In the genomic region with DNA sequence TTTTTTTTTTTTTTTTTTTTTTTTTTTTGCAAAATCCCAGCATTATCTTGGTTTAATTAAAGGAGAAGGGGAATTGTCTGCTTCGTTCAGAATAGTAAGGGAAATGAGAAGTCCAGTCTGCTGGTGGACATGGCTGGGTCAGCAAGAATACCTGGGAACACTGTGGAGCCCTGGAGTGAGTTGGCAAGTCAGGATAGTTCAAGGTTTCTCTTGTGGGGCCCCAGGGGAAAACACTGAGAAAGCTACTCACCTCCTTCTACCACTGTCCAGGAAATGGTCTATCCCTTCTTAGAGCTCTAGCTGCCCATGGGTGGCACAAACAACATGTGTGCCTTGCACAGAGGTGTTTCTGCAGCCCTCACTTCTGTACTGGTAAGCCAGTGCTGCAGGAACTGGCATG, we compare ENCODE assay signal across 1 cellular context.
TF ChIP-seq lines count a peak whose summit lies in the region.

No MANE protein-coding gene starts in this region.

TF ChIP-seq in IMR-90, 13 proteins besides CTCF, POLR2A, EP300 and RAD21:
- TF ChIP-seq SMC3 (IDR thresholded peaks at IDR 0.05; ENCODE audit: low read depth, low read length) (no peak), RCOR1 (IDR thresholded peaks at IDR 0.05; ENCODE audit: insufficient replicate concordance, low read length) (no peak), RFX5 (IDR thresholded peaks at IDR 0.05; ENCODE audit: low read depth, low read length) (no peak)
- TF ChIP-seq, protein P1, sequence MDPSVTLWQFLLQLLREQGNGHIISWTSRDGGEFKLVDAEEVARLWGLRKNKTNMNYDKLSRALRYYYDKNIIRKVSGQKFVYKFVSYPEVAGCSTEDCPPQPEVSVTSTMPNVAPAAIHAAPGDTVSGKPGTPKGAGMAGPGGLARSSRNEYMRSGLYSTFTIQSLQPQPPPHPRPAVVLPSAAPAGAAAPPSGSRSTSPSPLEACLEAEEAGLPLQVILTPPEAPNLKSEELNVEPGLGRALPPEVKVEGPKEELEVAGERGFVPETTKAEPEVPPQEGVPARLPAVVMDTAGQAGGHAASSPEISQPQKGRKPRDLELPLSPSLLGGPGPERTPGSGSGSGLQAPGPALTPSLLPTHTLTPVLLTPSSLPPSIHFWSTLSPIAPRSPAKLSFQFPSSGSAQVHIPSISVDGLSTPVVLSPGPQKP (IDR thresholded peaks at IDR 0.05; ENCODE audit: borderline replicate concordance, low read depth, low read length): no peak
- TF ChIP-seq, protein P2, sequence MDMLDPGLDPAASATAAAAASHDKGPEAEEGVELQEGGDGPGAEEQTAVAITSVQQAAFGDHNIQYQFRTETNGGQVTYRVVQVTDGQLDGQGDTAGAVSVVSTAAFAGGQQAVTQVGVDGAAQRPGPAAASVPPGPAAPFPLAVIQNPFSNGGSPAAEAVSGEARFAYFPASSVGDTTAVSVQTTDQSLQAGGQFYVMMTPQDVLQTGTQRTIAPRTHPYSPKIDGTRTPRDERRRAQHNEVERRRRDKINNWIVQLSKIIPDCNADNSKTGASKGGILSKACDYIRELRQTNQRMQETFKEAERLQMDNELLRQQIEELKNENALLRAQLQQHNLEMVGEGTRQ (IDR thresholded peaks at IDR 0.05; ENCODE audit: low read depth, low read length): no peak
